Comparison of ENCODE assay signal across 12 cellular contexts in the genomic region with DNA sequence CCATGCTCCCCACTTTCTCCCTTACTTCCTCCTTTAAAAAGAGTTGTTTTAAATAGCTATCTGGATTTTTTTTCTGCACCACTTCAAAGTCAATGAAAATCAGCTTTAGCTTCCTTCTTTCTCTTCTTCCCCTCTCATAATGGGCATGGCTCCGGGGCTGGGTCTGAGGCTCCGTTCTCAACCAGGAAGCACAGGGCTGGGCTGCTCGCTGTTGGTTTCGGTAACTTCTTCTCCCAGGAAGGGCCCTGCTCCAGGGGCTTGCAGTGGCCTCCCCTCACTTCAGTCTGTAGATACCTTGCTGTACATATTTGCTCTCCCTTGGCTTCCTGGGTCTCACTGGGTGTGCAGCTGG. TPM values are rescaled to one million over a fixed set of nuclear protein-coding genes. Genes with fewer than 3 reads are reported as not detected.
DNase-seq lines count a peak whose midpoint lies in the region; ATAC-seq and TF ChIP-seq lines count a peak whose summit lies in the region.
"Had no signal": no experiment of that assay in that cellular context is flagged by ENCODE, and none has a peak within 500 bp of the region (broad histone marks: within the 10 kb centered on the region; RNA-seq: fewer than 3 reads in every experiment).

No MANE protein-coding gene starts in this region.

- H3K9me3 ChIP-seq in T-helper 17 cell (ENCODE audit: control insufficient read depth, low read length, poor library complexity, severe bottlenecking) (no peaks in the 10 kb centered on the region), left lung (no peaks in the 10 kb centered on the region)

- H3K9me3 Mint-ChIP-seq in stimulated activated naive CD8-positive, alpha-beta T cell treated with anti-CD3 and anti-CD28 coated beads, Interleukin-15, Interleukin-2, amounts not matched to agents 100 ng/mL and 50 ng/mL, for 24 hours = no peaks in the 10 kb centered on the region

- no peak for ATAC-seq in stimulated activated naive CD8-positive, alpha-beta T cell treated with anti-CD3 and anti-CD28 coated beads, Interleukin-15, Interleukin-2, amounts not matched to agents 100 U/mL and 50 U/mL, for 24 hours
- ATAC-seq in T-helper 17 cell (peak; percentile 62), left lung (peak; percentile 16), HG02588 (IDR thresholded peaks at IDR 0.05; ENCODE audit: unreplicated experiment) (no peak)
- ATAC-seq: HCT116 had no signal

- H3K4me3 ChIP-seq in left lung = no peak overlapping the region

- no peak for DNase-seq in stimulated activated naive CD8-positive, alpha-beta T cell treated with anti-CD3 and anti-CD28 coated beads, Interleukin-15, Interleukin-2, amounts not matched to agents 100 U/mL and 50 U/mL, for 24 hours
- no peak for DNase-seq in T-helper 17 cell
- peak; percentile 72 to 82 for DNase-seq in left lung
- DNase-seq in cerebellum (ENCODE audit: low spot score) = no peak
- DNase-seq in DMS153 (lab: John Stamatoyannopoulos, UW) = no peak
- DNase-seq in NCI-H2029 (lab: John Stamatoyannopoulos, UW) = no peak
- DNase-seq: kidney; NCI-H526; stimulated activated CD4-positive, alpha-beta T cell treated with anti-CD3 and anti-CD28 coated beads, Interleukin-4, amount 100 ng/mL, for 24 hours had no signal

- peaks cover 35% of the 10 kb centered on the region for H3K4me1 Mint-ChIP-seq in stimulated activated naive CD8-positive, alpha-beta T cell treated with anti-CD3 and anti-CD28 coated beads, Interleukin-15, Interleukin-2, amounts not matched to agents 100 ng/mL and 50 ng/mL, for 24 hours (ENCODE audit: low read depth)
- H3K4me1 Mint-ChIP-seq in T-helper 17 cell = peaks cover 26% of the 10 kb centered on the region

- H3K36me3 ChIP-seq in left lung = no peaks in the 10 kb centered on the region

- H3K27ac Mint-ChIP-seq in stimulated activated naive CD8-positive, alpha-beta T cell treated with anti-CD3 and anti-CD28 coated beads, Interleukin-15, Interleukin-2, amounts not matched to agents 100 ng/mL and 50 ng/mL, for 24 hours = peak overlapping the region; percentile 67
- peak overlapping the region; percentile 72 for H3K27ac Mint-ChIP-seq in T-helper 17 cell

- H3K27me3 ChIP-seq in left lung = no peaks in the 10 kb centered on the region

- H3K4me3 Mint-ChIP-seq in stimulated activated naive CD8-positive, alpha-beta T cell treated with anti-CD3 and anti-CD28 coated beads, Interleukin-15, Interleukin-2, amounts not matched to agents 100 ng/mL and 50 ng/mL, for 24 hours = no peak overlapping the region
- peak overlapping the region; percentile 56 for H3K4me3 Mint-ChIP-seq in T-helper 17 cell

- H3K4me1 ChIP-seq in left lung = peaks cover 11 to 72% of the 10 kb centered on the region in 2 donors

- H3K27ac ChIP-seq in left lung = peak overlapping the region in 1 of 2 donors; percentile 67

- no peaks in the 10 kb centered on the region for H3K27me3 Mint-ChIP-seq in stimulated activated naive CD8-positive, alpha-beta T cell treated with anti-CD3 and anti-CD28 coated beads, Interleukin-15, Interleukin-2, amounts not matched to agents 100 ng/mL and 50 ng/mL, for 24 hours
- no peaks in the 10 kb centered on the region for H3K27me3 Mint-ChIP-seq in T-helper 17 cell

- H3K36me3 Mint-ChIP-seq in stimulated activated naive CD8-positive, alpha-beta T cell treated with anti-CD3 and anti-CD28 coated beads, Interleukin-15, Interleukin-2, amounts not matched to agents 100 ng/mL and 50 ng/mL, for 24 hours (ENCODE audit: low read depth) = peaks cover 10% of the 10 kb centered on the region
- H3K36me3 Mint-ChIP-seq in T-helper 17 cell (ENCODE audit: low read depth) = peaks cover 2% of the 10 kb centered on the region

- TF ChIP-seq CTCF in left lung (IDR thresholded peaks at IDR 0.05) = no peak

- intact Hi-C loops in left lung (cut with DNase I) = no loop called here

RNA-seq across cellular contexts. Expression of gene MICAL2, which starts 23.8 kb away (rescaled TPM):
- total RNA-seq in T-helper 17 cell (10 to 100 TPM; 52.0 to 66.9 TPM), left lung (100 to 1,000 TPM; 242 to 293 TPM), cerebellum (20.0 TPM)

Comparison
In these comparisons a context has a peak if more than half of its experiments do, and no peak if none do; other contexts are left out.
1. ATAC-seq: peak in T-helper 17 cell (single experiment) and left lung (single experiment); none in stimulated activated naive CD8-positive, alpha-beta T cell treated with anti-CD3 and anti-CD28 coated beads, Interleukin-15, Interleukin-2, amounts not matched to agents 100 U/mL and 50 U/mL, for 24 hours (single experiment) and HG02588 (single experiment).
2. DNase-seq: peak in left lung (2 of 2); none in stimulated activated naive CD8-positive, alpha-beta T cell treated with anti-CD3 and anti-CD28 coated beads, Interleukin-15, Interleukin-2, amounts not matched to agents 100 U/mL and 50 U/mL, for 24 hours (single experiment), T-helper 17 cell (0 of 3), cerebellum (single experiment), DMS153 (single experiment) and NCI-H2029 (single experiment).